ENCODE assay signal across 29 cellular contexts in genomic region chr22:19898831-19899567, GRCh38. TPM values are rescaled to one million over a fixed set of nuclear protein-coding genes. Genes with fewer than 3 reads are reported as not detected.
"Had no signal": no experiment of that assay in that cellular context is flagged by ENCODE, and none has a peak within 500 bp of the region (broad histone marks: within the 10 kb centered on the region; RNA-seq: fewer than 3 reads in every experiment).

No MANE protein-coding gene starts in this region.

- H3K4me2 ChIP-seq: smooth muscle cell had no signal

- H3K4me1 Mint-ChIP-seq: stimulated activated memory B cell treated with anti-CD40 and anti-IgM and Interleukin-4, amounts not matched to agents 10 μg/mL and 1 μg/mL and 100 μg/mL, for 72 hours had no signal

- ATAC-seq: activated CD4-positive, alpha-beta T cell treated with anti-CD3 and anti-CD28 coated beads for 36 hours; foreskin keratinocyte; heart left ventricle; left lung; natural killer cell treated with Interleukin-12 subunit alpha and Interleukin-12 subunit beta and Interleukin-15 and Interleukin-18, amount 100 ng/mL, for 72 hours; psoas muscle; stimulated activated memory B cell treated with anti-CD40 and anti-IgM and Interleukin-4, amounts not matched to agents 10 μg/mL and 1 μg/mL and 100 μg/mL, for 72 hours; stimulated activated naive CD8-positive, alpha-beta T cell treated with anti-CD3 and anti-CD28 coated beads, Interleukin-15, amount 100 ng/mL, for 72 hours; upper lobe of right lung had no signal

- H3K36me3 ChIP-seq: breast epithelium, ovary had no signal

- H3K27me3 ChIP-seq: breast epithelium, esophagus muscularis mucosa, foreskin keratinocyte, heart left ventricle, left lung, ovary, upper lobe of right lung had no signal

- H3K36me3 Mint-ChIP-seq: natural killer cell treated with Interleukin-12 subunit alpha and Interleukin-12 subunit beta and Interleukin-15 and Interleukin-18, amount 100 ng/mL, for 72 hours had no signal

- H3K27me3 Mint-ChIP-seq: activated CD4-positive, alpha-beta T cell treated with anti-CD3 and anti-CD28 coated beads for 36 hours; natural killer cell treated with Interleukin-12 subunit alpha and Interleukin-12 subunit beta and Interleukin-15 and Interleukin-18, amount 100 ng/mL, for 72 hours; stimulated activated memory B cell treated with anti-CD40 and anti-IgM and Interleukin-4, amounts not matched to agents 10 μg/mL and 1 μg/mL and 100 μg/mL, for 72 hours; stimulated activated naive CD8-positive, alpha-beta T cell treated with anti-CD3 and anti-CD28 coated beads, Interleukin-15, amount 100 ng/mL, for 72 hours had no signal

- H3K4me3 ChIP-seq: breast epithelium, esophagus muscularis mucosa, heart left ventricle, left lung, lung, ovary, psoas muscle, smooth muscle cell, upper lobe of right lung had no signal

- H3K9me3 ChIP-seq: breast epithelium, esophagus muscularis mucosa, heart left ventricle, left lung, ovary, psoas muscle, upper lobe of right lung had no signal

- H3K4me3 Mint-ChIP-seq: activated CD4-positive, alpha-beta T cell treated with anti-CD3 and anti-CD28 coated beads for 36 hours; activated naive CD4-positive, alpha-beta T cell treated with anti-CD3 and anti-CD28 coated beads for 36 hours; endodermal cell; natural killer cell treated with Interleukin-12 subunit alpha and Interleukin-12 subunit beta and Interleukin-15 and Interleukin-18, amount 100 ng/mL, for 72 hours; stimulated activated memory B cell treated with anti-CD40 and anti-IgM and Interleukin-4, amounts not matched to agents 10 μg/mL and 1 μg/mL and 100 μg/mL, for 72 hours; stimulated activated naive CD8-positive, alpha-beta T cell treated with anti-CD3 and anti-CD28 coated beads, Interleukin-15, amount 100 ng/mL, for 72 hours; T-helper 2 cell treated with Interferon-gamma antibody and Interleukin-4, amounts not matched to agents 5 μg/mL and 100 μg/mL, for 36 hours had no signal

- DNase-seq: activated CD4-positive, alpha-beta T cell treated with anti-CD3 and anti-CD28 coated beads for 36 hours; activated CD4-positive, alpha-beta T cell treated with anti-CD3 and anti-CD28 coated beads, Interleukin-2, amount 50 U/mL, for 48 hours; activated CD4-positive, CD25-positive, alpha-beta regulatory T cell; activated CD8-positive, alpha-beta memory T cell treated with anti-CD3 and anti-CD28 coated beads for 24 hours; activated effector memory CD4-positive, alpha-beta T cell treated with anti-CD3 and anti-CD28 coated beads, Interleukin-2, amount 50 U/mL, for 16 hours; activated naive CD4-positive, alpha-beta T cell treated with anti-CD3 and anti-CD28 coated beads for 36 hours; central memory CD4-positive, alpha-beta T cell; endodermal cell; foreskin keratinocyte; kidney glomerular epithelial cell; mesendoderm; ovary; psoas muscle; stimulated activated CD4-positive, alpha-beta T cell treated with anti-CD3 and anti-CD28 coated beads, Interleukin-1b, Interleukin-23, amount 100 ng/mL, for 48 hours; stimulated activated CD4-positive, alpha-beta T cell treated with anti-CD3 and anti-CD28 coated beads, Interleukin-4, amount 100 ng/mL, for 4 hours; stimulated activated CD8-positive, alpha-beta memory T cell treated with anti-CD3 and anti-CD28 coated beads, Interleukin-4, amount 100 ng/mL, for 48 hours; stimulated activated naive CD8-positive, alpha-beta T cell treated with anti-CD3 and anti-CD28 coated beads, Interleukin-15, amount 100 ng/mL, for 72 hours; substantia nigra; T-helper 1 cell; upper lobe of right lung had no signal

- H3K9me3 Mint-ChIP-seq: activated naive CD4-positive, alpha-beta T cell treated with anti-CD3 and anti-CD28 coated beads for 36 hours; endodermal cell; natural killer cell treated with Interleukin-12 subunit alpha and Interleukin-12 subunit beta and Interleukin-15 and Interleukin-18, amount 100 ng/mL, for 72 hours; stimulated activated memory B cell treated with anti-CD40 and anti-IgM and Interleukin-4, amounts not matched to agents 10 μg/mL and 1 μg/mL and 100 μg/mL, for 72 hours; stimulated activated naive CD8-positive, alpha-beta T cell treated with anti-CD3 and anti-CD28 coated beads, Interleukin-15, amount 100 ng/mL, for 72 hours; T-helper 2 cell treated with Interferon-gamma antibody and Interleukin-4, amounts not matched to agents 5 μg/mL and 100 μg/mL, for 36 hours had no signal

- H3K4me1 ChIP-seq: breast epithelium, esophagus muscularis mucosa, foreskin keratinocyte, heart left ventricle, left lung, psoas muscle, upper lobe of right lung had no signal

- H3K27ac Mint-ChIP-seq: activated CD4-positive, alpha-beta T cell treated with anti-CD3 and anti-CD28 coated beads for 36 hours; activated naive CD4-positive, alpha-beta T cell treated with anti-CD3 and anti-CD28 coated beads for 36 hours; endodermal cell; natural killer cell treated with Interleukin-12 subunit alpha and Interleukin-12 subunit beta and Interleukin-15 and Interleukin-18, amount 100 ng/mL, for 72 hours; stimulated activated memory B cell treated with anti-CD40 and anti-IgM and Interleukin-4, amounts not matched to agents 10 μg/mL and 1 μg/mL and 100 μg/mL, for 72 hours; T-helper 2 cell treated with Interferon-gamma antibody and Interleukin-4, amounts not matched to agents 5 μg/mL and 100 μg/mL, for 36 hours had no signal

- H3K27ac ChIP-seq: breast epithelium, esophagus muscularis mucosa, foreskin keratinocyte, heart left ventricle, left lung, ovary, psoas muscle, upper lobe of right lung had no signal

RNA-seq across cellular contexts. Expression of gene TXNRD2, which starts 42.6 kb away (rescaled TPM):
- total RNA-seq: smooth muscle cell had no signal
